ENCODE assay signal across 18 cellular contexts in the genomic region with DNA sequence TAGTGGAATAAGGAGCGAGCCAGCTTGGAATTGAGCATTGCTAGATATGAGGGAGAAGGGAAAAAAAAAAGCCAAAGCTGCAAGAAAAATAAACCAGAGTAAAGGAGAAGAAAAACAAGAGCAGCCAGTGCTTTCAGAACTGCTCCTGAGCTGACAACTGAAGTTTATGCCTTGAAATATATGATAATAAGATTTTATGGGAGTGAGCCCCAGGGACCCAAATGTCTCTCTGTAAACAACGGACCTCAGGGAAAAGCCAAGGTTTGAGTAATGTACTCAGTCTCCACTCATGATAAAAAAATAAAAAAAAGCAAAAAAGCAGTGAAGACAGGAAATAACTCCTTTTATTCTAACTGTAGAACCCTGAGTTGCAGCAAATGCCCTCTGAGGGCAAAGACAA.
DNase-seq lines count a peak whose midpoint lies in the region; ATAC-seq and TF ChIP-seq lines count a peak whose summit lies in the region.
"Had no signal": no experiment of that assay in that cellular context is flagged by ENCODE, and none has a peak within 500 bp of the region (broad histone marks: within the 10 kb centered on the region; RNA-seq: fewer than 3 reads in every experiment).

No MANE protein-coding gene starts in this region.

- DNase-seq in EH (ENCODE audit: low read depth) (peak; percentile 27), PC-3 (no peak), GM13976 (ENCODE audit: low spot score) (no peak), lower lobe of right lung (no peak), NCI-H774 (lab: John Stamatoyannopoulos, UW) (no peak)
- DNase-seq in central memory CD8-positive, alpha-beta T cell (ENCODE audit: low spot score in 2 of 2), result no peak
- DNase-seq: activated CD4-positive, alpha-beta T cell treated with anti-CD3 and anti-CD28 coated beads, Interleukin-2, amount 10 ng/mL, durations not matched to agents 24 days and 14 days; activated gamma-delta T cell treated with Interleukin-2 at 50 U/mL for 16 hours; anterior cingulate cortex; BE2C; effector memory CD4-positive, alpha-beta T cell; naive thymus-derived CD4-positive, alpha-beta T cell; NCI-H2029 treated with DMSO at 0.1 percent for 48 hours; stimulated activated CD4-positive, alpha-beta T cell treated with anti-CD3 and anti-CD28 coated beads, Interleukin-1b, Interleukin-23, amount 100 ng/mL, for 48 hours; T-cell; upper lobe of right lung had no signal

- peaks cover 5% of the 10 kb centered on the region for H3K36me3 Mint-ChIP-seq in central memory CD8-positive, alpha-beta T cell (ENCODE audit: insufficient read depth)
- H3K36me3 Mint-ChIP-seq in nephron (ENCODE audit: low read depth), result no peaks in the 10 kb centered on the region

- H3K4me3 ChIP-seq in PC-3 (ENCODE audit: low read length), result no peak overlapping the region
- no peak overlapping the region for H3K4me3 ChIP-seq in lower lobe of right lung
- H3K4me3 ChIP-seq: upper lobe of right lung had no signal

- intact Hi-C loops in PC-3 (cut with micrococcal nuclease), result loop anchor here (10.0 kb wide), 1 partner anchor 215 kb away; no protein-coding TSS in a partner anchor
- intact Hi-C loops in lower lobe of right lung (cut with DNase I), result no loop called here

- no peaks in the 10 kb centered on the region for H3K9me3 ChIP-seq in PC-3 (ENCODE audit: low read length)
- no peaks in the 10 kb centered on the region for H3K9me3 ChIP-seq in lower lobe of right lung
- H3K9me3 ChIP-seq: BE2C, upper lobe of right lung had no signal

- H3K9me2 ChIP-seq in PC-3 (replicated peaks; ENCODE audit: low read length), result no peaks in the 10 kb centered on the region

- BruUV-seq in PC-3 (replicated peaks; lab: Mats Ljungman, UMichigan), result no TSS peak

- ATAC-seq in PC-3 (no peak), HG02885 (IDR thresholded peaks at IDR 0.05; ENCODE audit: poor library complexity, unreplicated experiment) (no peak), lower lobe of right lung (no peak)
- ATAC-seq in central memory CD8-positive, alpha-beta T cell (replicated peaks; ENCODE audit: extremely low read depth, poor library complexity, severe bottlenecking), result no peak
- ATAC-seq: upper lobe of right lung had no signal

- CTCF ChIA-PET in PC-3 (lab: Charles Lee), result interaction anchor here (0.6 kb wide), 1 partner anchor 336 kb away, joined by 5 read pairs; no protein-coding TSS in a partner anchor

- H4K20me1 ChIP-seq in PC-3 (ENCODE audit: low read length), result no peaks in the 10 kb centered on the region

- peak overlapping the region; percentile 34 for H3K4me2 ChIP-seq in PC-3 (ENCODE audit: low read length)

- H3K9me3 Mint-ChIP-seq in central memory CD8-positive, alpha-beta T cell, result no peaks in the 10 kb centered on the region
- no peaks in the 10 kb centered on the region for H3K9me3 Mint-ChIP-seq in nephron
- H3K9me3 Mint-ChIP-seq: T-cell had no signal

- H3K4me1 Mint-ChIP-seq in central memory CD8-positive, alpha-beta T cell, result peaks cover 77% of the 10 kb centered on the region
- peaks cover 61% of the 10 kb centered on the region for H3K4me1 Mint-ChIP-seq in nephron

- POLR2A ChIA-PET in PC-3 (lab: Charles Lee; ENCODE audit: unreplicated experiment), result interaction anchor here (0.6 kb wide), 1 partner anchor 704 kb away, joined by 3 read pairs; the partner anchor contains the start of gene SNF8

- H3F3A ChIP-seq in PC-3 (ENCODE audit: low read length, unreplicated experiment), result peaks cover 21% of the 10 kb centered on the region

- TF ChIP-seq CTCF in PC-3 (conservative IDR thresholded peaks at IDR 0.05; ENCODE audit: low read depth, low read length) (no peak), nephron (IDR thresholded peaks at IDR 0.05; ENCODE audit: unreplicated experiment in 3 of 3) (no peak), GM13976 (IDR thresholded peaks at IDR 0.05; ENCODE audit: borderline replicate concordance, control extremely low read depth, extremely low read depth, insufficient read depth, missing control alignments) (no peak), lower lobe of right lung (IDR thresholded peaks at IDR 0.05) (no peak)

- H3K27ac ChIP-seq in PC-3 (ENCODE audit: low read length) (peak overlapping the region; percentile 89), lower lobe of right lung (no peak overlapping the region)
- H3K27ac ChIP-seq: upper lobe of right lung had no signal

- H3K4me3 Mint-ChIP-seq in central memory CD8-positive, alpha-beta T cell, result peak overlapping the region; percentile 9
- no peak overlapping the region for H3K4me3 Mint-ChIP-seq in nephron
- H3K4me3 Mint-ChIP-seq: activated CD4-positive, alpha-beta T cell treated with anti-CD3 and anti-CD28 coated beads, Interleukin-2, amount 10 ng/mL, durations not matched to agents 24 days and 14 days; T-cell had no signal

- H3K27me3 ChIP-seq in PC-3 (ENCODE audit: low read length) (no peaks in the 10 kb centered on the region), lower lobe of right lung (ENCODE audit: low read depth) (no peaks in the 10 kb centered on the region)
- H3K27me3 ChIP-seq: upper lobe of right lung had no signal

- in situ Hi-C loops in GM13976 (cut with MboI; ENCODE audit: low sequenced_read_pairs, unreplicated experiment), result no loop called here

- H3K4me1 ChIP-seq in PC-3 (ENCODE audit: insufficient read depth, low read length), result peaks cover 92% of the 10 kb centered on the region
- H3K4me1 ChIP-seq in lower lobe of right lung, result peaks cover 18% of the 10 kb centered on the region

- peak overlapping the region; percentile 89 for H3K27ac Mint-ChIP-seq in central memory CD8-positive, alpha-beta T cell (ENCODE audit: low read depth)
- peak overlapping the region; percentile 46 to 76 (median 67) for H3K27ac Mint-ChIP-seq in nephron

- H3K36me3 ChIP-seq in PC-3 (ENCODE audit: low read depth, low read length), result no peaks in the 10 kb centered on the region
- H3K36me3 ChIP-seq in lower lobe of right lung, result no peaks in the 10 kb centered on the region
- H3K36me3 ChIP-seq: BE2C, upper lobe of right lung had no signal

- H3K79me2 ChIP-seq in PC-3 (ENCODE audit: low read length), result no peaks in the 10 kb centered on the region

- peak overlapping the region; percentile 51; the same call in 1 of the 2 replicates for H2AFZ ChIP-seq in PC-3 (ENCODE audit: low read length)

- peak overlapping the region; percentile 31; the same call in 1 of the 2 replicates for H3K9ac ChIP-seq in PC-3 (ENCODE audit: low read length)

- H3K27me3 Mint-ChIP-seq in central memory CD8-positive, alpha-beta T cell, result no peaks in the 10 kb centered on the region
- H3K27me3 Mint-ChIP-seq in nephron (ENCODE audit: low read depth), result no peaks in the 10 kb centered on the region
- H3K27me3 Mint-ChIP-seq: activated CD4-positive, alpha-beta T cell treated with anti-CD3 and anti-CD28 coated beads, Interleukin-2, amount 10 ng/mL, durations not matched to agents 24 days and 14 days; naive thymus-derived CD4-positive, alpha-beta T cell; T-cell had no signal
